Comparison of ENCODE assay signal across 1 cellular context in genomic region chr15:66580643-66581042, GRCh38.
TF ChIP-seq lines count a peak whose summit lies in the region.

No MANE protein-coding gene starts in this region.

TF ChIP-seq in HepG2, 621 proteins besides CTCF, POLR2A, EP300 and RAD21:
- TF ChIP-seq DMTF1 (CRISPR knock-in tag; IDR thresholded peaks at IDR 0.05) = no peak
TF ChIP-seq in HepG2: peak in this region for 0.
